8 cellular contexts compared by ENCODE assay signal in genomic region chr22:26672590-26673468, GRCh38. TPM values are rescaled to one million over a fixed set of nuclear protein-coding genes. Genes with fewer than 3 reads are reported as not detected.
DNase-seq lines count a peak whose midpoint lies in the region; ATAC-seq and TF ChIP-seq lines count a peak whose summit lies in the region.

No MANE protein-coding gene starts in this region.

- peak; percentile 95 for DNase-seq in Ammon's horn (ENCODE audit: low spot score)
- DNase-seq in NCI-H510A treated with DMSO at 0.1 percent for 48 hours (lab: John Stamatoyannopoulos, UW) = peak; percentile 85
- DNase-seq in activated CD4-positive, alpha-beta T cell treated with anti-CD3 and anti-CD28 coated beads for 36 hours = peak; percentile 96
- peak; percentile 95 for DNase-seq in choroid plexus epithelial cell (ENCODE audit: low read depth)
- DNase-seq in stimulated activated CD4-positive, alpha-beta T cell treated with anti-CD3 and anti-CD28 coated beads, Interleukin-1b, Interleukin-23, amount 100 ng/mL, for 24 hours (ENCODE audit: low read depth in 4 of 4, low spot score in 1 of 4) = peak; percentile 72 to 88 (median 82)

- POLR2A ChIA-PET in activated CD4-positive, alpha-beta T cell treated with anti-CD3 and anti-CD28 coated beads for 36 hours (lab: Charles Lee) = interaction anchor here (0.6 to 1.1 kb wide), 3 partner anchors 189 to 1204 kb away, joined by 3 read pairs; partner anchors contain the start of genes HPS4 and SRRD

- H3K27me3 Mint-ChIP-seq in activated CD4-positive, alpha-beta T cell treated with anti-CD3 and anti-CD28 coated beads for 36 hours = no peaks in the 10 kb centered on the region

- peak; percentile 70 for TF ChIP-seq CTCF in choroid plexus epithelial cell (conservative IDR thresholded peaks at IDR 0.05; ENCODE audit: low read depth, low read length)

- peak overlapping the region; percentile 88 for H3K4me3 ChIP-seq in choroid plexus epithelial cell (ENCODE audit: low read depth, low read length)

- intact Hi-C loops in activated CD4-positive, alpha-beta T cell treated with anti-CD3 and anti-CD28 coated beads for 36 hours (cut with DNase I, micrococcal nuclease) = loop anchor here (1.0 to 10.0 kb wide), 13 partner anchors 14 to 1606 kb away; partner anchors contain the start of genes HPS4 (in 2 of the 2), SRRD (in 2 of the 2), ASPHD2 (in 1 of the 2) and MN1 (in 1 of the 2)

- H3K27ac ChIP-seq in layer of hippocampus (ENCODE audit: low read depth, low read length) = peak overlapping the region; percentile 95

- H3K4me1 Mint-ChIP-seq in activated CD4-positive, alpha-beta T cell treated with anti-CD3 and anti-CD28 coated beads for 36 hours = peaks cover 67% of the 10 kb centered on the region

- ATAC-seq in GM19025 (IDR thresholded peaks at IDR 0.05; ENCODE audit: low read depth, unreplicated experiment) = peak; percentile 67
- ATAC-seq in HG03280 (IDR thresholded peaks at IDR 0.05; ENCODE audit: unreplicated experiment) = peak; percentile 59
- peak; percentile 71 for ATAC-seq in activated CD4-positive, alpha-beta T cell treated with anti-CD3 and anti-CD28 coated beads for 36 hours

- H3K9me3 Mint-ChIP-seq in activated CD4-positive, alpha-beta T cell treated with anti-CD3 and anti-CD28 coated beads for 36 hours (ENCODE audit: low read depth) = no peaks in the 10 kb centered on the region

- peak overlapping the region; percentile 96 for H3K27ac Mint-ChIP-seq in activated CD4-positive, alpha-beta T cell treated with anti-CD3 and anti-CD28 coated beads for 36 hours

- peak overlapping the region; percentile 92 for H3K4me3 Mint-ChIP-seq in activated CD4-positive, alpha-beta T cell treated with anti-CD3 and anti-CD28 coated beads for 36 hours

- H3K27me3 ChIP-seq in layer of hippocampus (ENCODE audit: control insufficient read depth, insufficient read depth, low read length) = no peaks in the 10 kb centered on the region

- peaks cover 24% of the 10 kb centered on the region for H3K36me3 Mint-ChIP-seq in activated CD4-positive, alpha-beta T cell treated with anti-CD3 and anti-CD28 coated beads for 36 hours (ENCODE audit: low read depth)

- CTCF ChIA-PET in activated CD4-positive, alpha-beta T cell treated with anti-CD3 and anti-CD28 coated beads for 36 hours (lab: Charles Lee) = interaction anchor here (0.6 to 1.2 kb wide), 6 partner anchors 9 to 394 kb away, joined by 3 to 5 read pairs (median 3); no protein-coding TSS in a partner anchor

RNA-seq across cellular contexts. Expression of gene MIAT, which starts 15.4 kb away (rescaled TPM):
- 10 to 100 TPM; 18.5 to 19.7 TPM for total RNA-seq in activated CD4-positive, alpha-beta T cell treated with anti-CD3 and anti-CD28 coated beads for 36 hours

RNA-seq across cellular contexts. Expression of gene CRYBA4, which starts 51.1 kb away (rescaled TPM):
- not detected for total RNA-seq in activated CD4-positive, alpha-beta T cell treated with anti-CD3 and anti-CD28 coated beads for 36 hours

RNA-seq across cellular contexts. Expression of gene CRYBB1, which starts 55.0 kb away (rescaled TPM):
- not detected for total RNA-seq in activated CD4-positive, alpha-beta T cell treated with anti-CD3 and anti-CD28 coated beads for 36 hours

Comparison
In these comparisons a context has a peak if more than half of its experiments do, and no peak if none do; other contexts are left out.
1. Peak in every context shown above with its lines: DNase-seq, ATAC-seq, H3K4me3 ChIP-seq and H3K27ac ChIP-seq.